Comparison of ENCODE assay signal across 2 cellular contexts in the genomic region with DNA sequence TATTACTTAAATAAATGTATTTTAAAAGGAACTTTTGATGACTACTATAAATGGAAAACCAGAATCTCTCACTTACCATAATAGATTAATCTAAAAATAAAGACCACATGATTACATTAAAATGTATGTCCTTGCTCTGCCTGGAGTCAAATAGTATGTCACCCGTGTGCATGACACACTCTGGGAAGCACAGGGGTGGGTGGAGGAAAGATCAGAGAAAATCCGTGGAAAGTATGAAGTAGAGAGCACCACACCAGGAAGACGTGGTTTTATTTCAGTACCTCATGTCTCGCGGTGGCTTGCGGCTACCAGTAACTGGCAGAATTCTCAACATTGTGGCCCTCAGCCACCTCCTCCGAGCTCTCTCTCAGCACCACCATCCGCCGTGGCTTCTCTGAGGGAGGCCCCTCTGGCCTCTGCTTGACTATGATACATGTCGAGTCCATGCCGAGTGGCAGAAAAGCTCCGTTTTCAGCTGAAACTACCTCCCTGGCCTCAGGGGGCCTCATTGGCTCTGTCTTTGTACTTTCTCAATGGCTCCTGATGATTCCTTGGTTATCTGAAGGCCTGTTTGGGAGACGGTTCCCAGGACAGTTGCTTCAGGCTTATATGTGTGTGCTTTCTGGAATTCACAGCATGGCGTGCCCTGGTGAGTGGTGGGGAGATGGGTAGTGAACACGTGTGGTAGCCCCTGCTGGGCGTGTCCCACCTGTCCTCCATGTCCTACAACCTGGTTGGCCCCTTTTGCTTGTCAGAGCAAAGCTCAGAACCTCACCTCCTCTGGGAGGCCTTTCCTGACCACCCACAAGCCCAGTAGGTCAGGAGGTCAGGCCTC.
TF ChIP-seq lines count a peak whose summit lies in the region.

No MANE protein-coding gene starts in this region.

TF ChIP-seq in HepG2, 621 proteins besides CTCF, POLR2A, EP300 and RAD21:
- TF ChIP-seq KLF13 (CRISPR knock-in tag; IDR thresholded peaks at IDR 0.05): no peak
- TF ChIP-seq, protein P1, sequence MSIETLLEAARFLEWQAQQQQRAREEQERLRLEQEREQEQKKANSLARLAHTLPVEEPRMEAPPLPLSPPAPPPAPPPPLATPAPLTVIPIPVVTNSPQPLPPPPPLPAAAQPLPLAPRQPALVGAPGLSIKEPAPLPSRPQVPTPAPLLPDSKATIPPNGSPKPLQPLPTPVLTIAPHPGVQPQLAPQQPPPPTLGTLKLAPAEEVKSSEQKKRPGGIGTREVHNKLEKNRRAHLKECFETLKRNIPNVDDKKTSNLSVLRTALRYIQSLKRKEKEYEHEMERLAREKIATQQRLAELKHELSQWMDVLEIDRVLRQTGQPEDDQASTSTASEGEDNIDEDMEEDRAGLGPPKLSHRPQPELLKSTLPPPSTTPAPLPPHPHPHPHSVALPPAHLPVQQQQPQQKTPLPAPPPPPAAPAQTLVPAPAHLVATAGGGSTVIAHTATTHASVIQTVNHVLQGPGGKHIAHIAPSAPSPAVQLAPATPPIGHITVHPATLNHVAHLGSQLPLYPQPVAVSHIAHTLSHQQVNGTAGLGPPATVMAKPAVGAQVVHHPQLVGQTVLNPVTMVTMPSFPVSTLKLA (IDR thresholded peaks at IDR 0.05): 0 out of 2 replicates have a peak, but pooled peaks have one; percentile 14

TF ChIP-seq in WTC11, 78 proteins besides CTCF, POLR2A, EP300 and RAD21:
- TF ChIP-seq TCF7 (CRISPR knock-in tag; IDR thresholded peaks at IDR 0.05; ENCODE audit: low read depth): no peak
- TF ChIP-seq ELF4 (CRISPR knock-in tag; IDR thresholded peaks at IDR 0.05; ENCODE audit: low read depth): no peak
- no peak for TF ChIP-seq SP1 (CRISPR knock-in tag; conservative IDR thresholded peaks at IDR 0.05)
- TF ChIP-seq, protein P2, sequence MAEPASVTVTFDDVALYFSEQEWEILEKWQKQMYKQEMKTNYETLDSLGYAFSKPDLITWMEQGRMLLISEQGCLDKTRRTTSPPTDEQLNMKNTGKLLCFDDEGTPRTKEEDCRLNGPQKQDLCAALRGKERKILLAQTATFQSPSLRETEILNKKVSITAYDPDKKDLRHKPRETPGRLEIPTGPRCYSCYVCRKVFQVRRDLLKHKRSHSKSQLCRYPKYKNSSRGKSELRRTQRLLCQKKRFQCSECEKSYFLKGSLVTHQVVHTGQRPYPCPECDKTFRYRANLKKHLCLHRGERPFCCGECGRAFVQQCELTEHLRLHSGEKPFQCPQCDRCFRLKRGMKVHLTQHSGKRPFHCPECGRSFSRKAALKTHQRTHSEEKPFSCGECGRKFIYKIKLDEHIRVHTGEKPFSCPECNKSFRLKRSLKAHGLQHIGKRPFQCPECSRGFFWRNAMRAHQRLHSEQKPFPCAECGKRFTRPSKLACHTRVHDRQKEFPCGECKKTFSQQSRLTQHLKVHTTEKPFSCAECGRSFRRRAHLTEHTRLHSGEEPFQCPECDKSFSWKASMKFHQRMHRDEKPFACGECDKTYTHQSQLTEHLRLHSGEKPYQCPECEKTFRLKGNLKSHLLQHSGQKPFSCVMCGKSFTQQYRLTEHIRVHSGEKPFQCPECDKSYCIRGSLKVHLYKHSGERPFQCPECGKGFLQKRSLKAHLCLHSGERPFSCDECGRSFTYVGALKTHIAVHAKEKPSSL (CRISPR knock-in tag; conservative IDR thresholded peaks at IDR 0.05): no peak
- TF ChIP-seq, protein P3, sequence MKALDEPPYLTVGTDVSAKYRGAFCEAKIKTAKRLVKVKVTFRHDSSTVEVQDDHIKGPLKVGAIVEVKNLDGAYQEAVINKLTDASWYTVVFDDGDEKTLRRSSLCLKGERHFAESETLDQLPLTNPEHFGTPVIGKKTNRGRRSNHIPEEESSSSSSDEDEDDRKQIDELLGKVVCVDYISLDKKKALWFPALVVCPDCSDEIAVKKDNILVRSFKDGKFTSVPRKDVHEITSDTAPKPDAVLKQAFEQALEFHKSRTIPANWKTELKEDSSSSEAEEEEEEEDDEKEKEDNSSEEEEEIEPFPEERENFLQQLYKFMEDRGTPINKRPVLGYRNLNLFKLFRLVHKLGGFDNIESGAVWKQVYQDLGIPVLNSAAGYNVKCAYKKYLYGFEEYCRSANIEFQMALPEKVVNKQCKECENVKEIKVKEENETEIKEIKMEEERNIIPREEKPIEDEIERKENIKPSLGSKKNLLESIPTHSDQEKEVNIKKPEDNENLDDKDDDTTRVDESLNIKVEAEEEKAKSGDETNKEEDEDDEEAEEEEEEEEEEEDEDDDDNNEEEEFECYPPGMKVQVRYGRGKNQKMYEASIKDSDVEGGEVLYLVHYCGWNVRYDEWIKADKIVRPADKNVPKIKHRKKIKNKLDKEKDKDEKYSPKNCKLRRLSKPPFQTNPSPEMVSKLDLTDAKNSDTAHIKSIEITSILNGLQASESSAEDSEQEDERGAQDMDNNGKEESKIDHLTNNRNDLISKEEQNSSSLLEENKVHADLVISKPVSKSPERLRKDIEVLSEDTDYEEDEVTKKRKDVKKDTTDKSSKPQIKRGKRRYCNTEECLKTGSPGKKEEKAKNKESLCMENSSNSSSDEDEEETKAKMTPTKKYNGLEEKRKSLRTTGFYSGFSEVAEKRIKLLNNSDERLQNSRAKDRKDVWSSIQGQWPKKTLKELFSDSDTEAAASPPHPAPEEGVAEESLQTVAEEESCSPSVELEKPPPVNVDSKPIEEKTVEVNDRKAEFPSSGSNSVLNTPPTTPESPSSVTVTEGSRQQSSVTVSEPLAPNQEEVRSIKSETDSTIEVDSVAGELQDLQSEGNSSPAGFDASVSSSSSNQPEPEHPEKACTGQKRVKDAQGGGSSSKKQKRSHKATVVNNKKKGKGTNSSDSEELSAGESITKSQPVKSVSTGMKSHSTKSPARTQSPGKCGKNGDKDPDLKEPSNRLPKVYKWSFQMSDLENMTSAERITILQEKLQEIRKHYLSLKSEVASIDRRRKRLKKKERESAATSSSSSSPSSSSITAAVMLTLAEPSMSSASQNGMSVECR (CRISPR knock-in tag; IDR thresholded peaks at IDR 0.05; ENCODE audit: borderline replicate concordance): no peak
- TF ChIP-seq ESRRA (CRISPR knock-in tag; IDR thresholded peaks at IDR 0.05; ENCODE audit: borderline replicate concordance): no peak
